In genomic region chr7:123580406-123581161, GRCh38 we compare ENCODE assay signal across 8 cellular contexts. TPM values are rescaled to one million over a fixed set of nuclear protein-coding genes. Genes with fewer than 3 reads are reported as not detected.
A peak's percentile ranks its signal among the peaks of the same experiment; 100 is the strongest.
DNase-seq lines count a peak whose midpoint lies in the region; ATAC-seq and TF ChIP-seq lines count a peak whose summit lies in the region.

No MANE protein-coding gene starts in this region.

- no peak overlapping the region for H3K27ac Mint-ChIP-seq in chondrocyte (ENCODE audit: unreplicated experiment)
- H3K27ac Mint-ChIP-seq in memory B cell, result no peak overlapping the region

- TF ChIP-seq CTCF in chondrocyte (IDR thresholded peaks at IDR 0.05), result peak; percentile 88

- H3K36me3 Mint-ChIP-seq in chondrocyte (ENCODE audit: low read depth) (no peaks in the 10 kb centered on the region), memory B cell (no peaks in the 10 kb centered on the region)

- H3K9me3 Mint-ChIP-seq in chondrocyte (ENCODE audit: low read depth), result no peaks in the 10 kb centered on the region
- H3K9me3 Mint-ChIP-seq in memory B cell, result no peaks in the 10 kb centered on the region

- H3K4me1 Mint-ChIP-seq in chondrocyte (ENCODE audit: low read depth) (peaks cover 3% of the 10 kb centered on the region), memory B cell (peaks cover 2% of the 10 kb centered on the region)

- DNase-seq in D341Med (ENCODE audit: low spot score), result peak; percentile 59
- DNase-seq in NCI-H69 (lab: John Stamatoyannopoulos, UW), result peak; percentile 91
- no peak for DNase-seq in chondrocyte (ENCODE audit: low spot score)
- no peak for DNase-seq in memory B cell (ENCODE audit: low spot score in 2 of 2)
- DNase-seq in GF-D8 (lab: John Stamatoyannopoulos, UW), result no peak

- peaks cover 21% of the 10 kb centered on the region for H3K27me3 Mint-ChIP-seq in chondrocyte (ENCODE audit: low read depth)
- peaks cover 5% of the 10 kb centered on the region for H3K27me3 Mint-ChIP-seq in memory B cell

- H3K4me3 Mint-ChIP-seq in chondrocyte (ENCODE audit: unreplicated experiment) (no peak overlapping the region), memory B cell (no peak overlapping the region)

- ATAC-seq in GM19025 (IDR thresholded peaks at IDR 0.05; ENCODE audit: low read depth, unreplicated experiment), result peak; percentile 73
- peak; percentile 80 for ATAC-seq in HG03354 (IDR thresholded peaks at IDR 0.05; ENCODE audit: poor library complexity, severe bottlenecking, unreplicated experiment)
- ATAC-seq in memory B cell (ENCODE audit: low read depth), result peak; percentile 38
- no peak for ATAC-seq in HG02973 (IDR thresholded peaks at IDR 0.05; ENCODE audit: unreplicated experiment)

RNA-seq across cellular contexts. Expression of gene ASB15, which starts 21.0 kb away (rescaled TPM):
- not detected in 3 replicates for total RNA-seq in chondrocyte

RNA-seq across cellular contexts. Expression of gene NDUFA5, which starts 23.0 kb away (rescaled TPM):
- 46.4 to 78.1 TPM (median 52.3 TPM) in 3 replicates for total RNA-seq in chondrocyte

RNA-seq across cellular contexts. Expression of gene IQUB, which starts 46.2 kb away (rescaled TPM):
- total RNA-seq in chondrocyte, result 0.36 to 1.2 TPM (median 0.37 TPM) in 3 replicates

Comparison
In these comparisons a context has a peak if more than half of its experiments do, and no peak if none do; other contexts are left out.
1. DNase-seq: peak in D341Med (single experiment) and NCI-H69 (single experiment); none in chondrocyte (single experiment), memory B cell (0 of 2) and GF-D8 (single experiment).